In the genomic region with DNA sequence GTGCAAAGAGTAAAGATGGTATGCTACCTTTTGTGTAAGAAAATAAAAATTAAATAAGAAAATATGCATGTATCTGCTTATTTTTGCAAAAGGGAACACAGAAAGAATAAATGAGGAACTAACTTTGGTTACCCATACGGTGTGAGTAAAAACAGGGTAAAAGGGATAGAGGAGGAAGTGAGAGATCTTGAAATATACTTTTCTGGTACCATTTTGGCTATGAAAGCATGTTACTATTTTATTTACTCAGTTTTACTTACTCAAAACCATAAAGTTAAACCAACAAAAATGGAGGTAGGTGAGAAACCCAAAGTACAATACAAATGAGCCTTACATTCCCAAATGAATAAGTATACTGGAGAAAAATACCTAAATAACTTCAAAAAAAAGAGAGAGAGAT, we compare ENCODE assay signal across 18 cellular contexts.
A peak's percentile ranks its signal among the peaks of the same experiment; 100 is the strongest.
DNase-seq lines count a peak whose midpoint lies in the region; ATAC-seq, FAIRE-seq and TF ChIP-seq lines count a peak whose summit lies in the region.
"Had no signal": no experiment of that assay in that cellular context is flagged by ENCODE, and none has a peak within 500 bp of the region (broad histone marks: within the 10 kb centered on the region; RNA-seq: fewer than 3 reads in every experiment).

No MANE protein-coding gene starts in this region.

- H3K27me3 ChIP-seq in spleen (replicated peaks in 1 of 7) (no peaks in the 10 kb centered on the region), smooth muscle cell (ENCODE audit: low read depth) (no peaks in the 10 kb centered on the region)

- H3K79me2 ChIP-seq in smooth muscle cell (ENCODE audit: low read depth), result no peaks in the 10 kb centered on the region

- H3K4me3 ChIP-seq in spleen (no peak overlapping the region), smooth muscle cell (no peak overlapping the region)
- H3K4me3 ChIP-seq: GM23248 had no signal

- no peaks in the 10 kb centered on the region for H3F3A ChIP-seq in smooth muscle cell (ENCODE audit: low read depth)

- H3K9ac ChIP-seq in smooth muscle cell (ENCODE audit: low read depth), result no peak overlapping the region
- H3K9ac ChIP-seq: GM23248 had no signal

- WGBS in spleen, 5 donors, result 33 to 73% (median 62%) methylated on average over 1 of the region's 1 CpG
- 97% methylated on average over 1 of the region's 1 CpG for WGBS in smooth muscle cell (ENCODE audit: low lambda C conversion rate)

- H3K27ac ChIP-seq in spleen (no peak overlapping the region), smooth muscle cell (ENCODE audit: low read depth) (no peak overlapping the region)
- H3K27ac ChIP-seq: GM23248 had no signal

- TF ChIP-seq POLR2A in GM12891 (IDR thresholded peaks at IDR 0.05; ENCODE audit: low read depth, low read length) (no peak), spleen (IDR thresholded peaks at IDR 0.05) (no peak)

- no peaks in the 10 kb centered on the region for H3K36me3 ChIP-seq in spleen
- no peaks in the 10 kb centered on the region for H3K36me3 ChIP-seq in smooth muscle cell (ENCODE audit: low read depth)

- TF ChIP-seq CTCF in spleen (IDR thresholded peaks at IDR 0.05 in 8 of 11, conservative IDR thresholded peaks at IDR 0.05 in 3 of 11), result no peak
- TF ChIP-seq CTCF in smooth muscle cell (IDR thresholded peaks at IDR 0.05; ENCODE audit: borderline replicate concordance, insufficient read depth, poor library complexity, severe bottlenecking), result no peak

- H3K4me2 ChIP-seq in smooth muscle cell, result no peak overlapping the region

- FAIRE-seq in GM12891 (lab: Jason Lieb, UNC), result no peak

- intact Hi-C loops in spleen (cut with DNase I; ENCODE audit: low total_unique reads), result no loop called here

- DNase-seq in GM12891 (ENCODE audit: insufficient read length, low spot score) (no peak), MV-4-11 (lab: John Stamatoyannopoulos, UW) (peak; percentile 76), spleen (no peak), smooth muscle cell (lab: John Stamatoyannopoulos, UW; ENCODE audit: unreplicated experiment) (no peak), NCI-H526 (lab: John Stamatoyannopoulos, UW) (no peak)
- DNase-seq: C1 segment of cervical spinal cord, GM23248, IMR-90, Kasumi-1, NCI-H1048, NCI-H146, NCI-H2227 treated with DMSO at 0.1 percent for 48 hours, NCI-H748 treated with DMSO at 0.1 percent for 48 hours, T-cell, T1000 had no signal

- H3K4me1 ChIP-seq in spleen (peaks cover 0 to 4% (median 0%) of the 10 kb centered on the region in 6 donors), smooth muscle cell (ENCODE audit: low read depth) (no peaks in the 10 kb centered on the region)

- H2AFZ ChIP-seq in smooth muscle cell (ENCODE audit: low read depth), result no peak overlapping the region
- H2AFZ ChIP-seq: GM23248 had no signal

- H3K9me3 ChIP-seq in spleen (peaks cover 0 to 16% (median 7%) of the 10 kb centered on the region in 8 donors), smooth muscle cell (replicated peaks; ENCODE audit: low read depth) (no peaks in the 10 kb centered on the region)

- ATAC-seq in GM21576 (IDR thresholded peaks at IDR 0.05; ENCODE audit: unreplicated experiment) (peak; percentile 50), HG03060 (IDR thresholded peaks at IDR 0.05; ENCODE audit: low read depth, unreplicated experiment) (peak; percentile 60)
- no peak for ATAC-seq in activated CD4-positive, CD25-positive, alpha-beta regulatory T cell treated with anti-CD3 and anti-CD28 coated beads, Interleukin-2, amount 50 U/mL, for 24 hours
- ATAC-seq: T-cell had no signal

- H4K20me1 ChIP-seq in smooth muscle cell (ENCODE audit: low read depth), result no peaks in the 10 kb centered on the region

TF ChIP-seq in GM12891, 5 proteins besides CTCF, POLR2A, EP300 and RAD21:
- TF ChIP-seq SPI1 (IDR thresholded peaks at IDR 0.05; ENCODE audit: low read depth, low read length), result peak; percentile 73
- no peak for TF ChIP-seq POLR2AphosphoS5 (IDR thresholded peaks at IDR 0.05; ENCODE audit: low read depth, low read length)

Comparison
In these comparisons a context has a peak if more than half of its experiments do, and no peak if none do; other contexts are left out.
1. ATAC-seq: peak in GM21576 (single experiment) and HG03060 (single experiment); none in activated CD4-positive, CD25-positive, alpha-beta regulatory T cell treated with anti-CD3 and anti-CD28 coated beads, Interleukin-2, amount 50 U/mL, for 24 hours (0 of 2).